In the genomic region with DNA sequence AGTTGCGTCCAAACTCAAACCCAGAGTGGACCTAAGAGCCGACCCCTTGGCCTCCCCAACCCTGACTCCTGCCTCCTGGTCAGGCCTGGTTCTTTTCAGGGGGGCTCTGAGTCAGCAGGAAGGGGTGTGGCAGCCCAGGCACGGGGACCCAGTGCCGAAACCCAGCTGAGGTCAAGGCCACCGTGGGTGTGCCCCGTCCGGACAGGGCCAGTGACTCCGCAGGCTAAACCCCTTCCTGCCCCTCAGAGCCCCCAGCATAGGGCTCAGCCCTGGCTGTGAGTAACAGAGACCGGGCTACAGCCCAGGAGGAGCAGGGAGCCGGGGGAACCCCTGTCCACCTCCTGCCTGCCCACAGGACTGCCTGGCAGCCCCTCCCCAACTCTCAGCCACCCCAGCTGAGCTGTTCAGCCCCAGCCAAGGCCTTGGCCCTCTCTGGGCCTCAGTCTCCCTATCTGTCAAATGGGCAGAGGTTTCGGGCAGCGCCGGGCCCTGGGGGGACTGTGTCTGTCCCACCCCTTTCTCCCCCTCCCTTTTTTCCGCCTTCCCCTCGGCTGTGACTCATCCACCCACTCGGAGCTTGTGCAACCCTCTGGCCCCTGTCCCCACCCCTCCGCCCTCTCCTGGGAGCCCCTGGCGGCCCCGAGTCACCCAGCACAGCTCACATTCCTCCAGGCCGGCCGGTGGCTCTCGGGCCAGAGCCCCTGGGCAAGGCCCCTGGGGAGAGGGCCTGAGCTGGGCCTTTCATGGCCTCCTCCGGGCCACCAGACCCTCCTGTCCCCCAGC, we compare ENCODE assay signal across 8 cellular contexts. TPM values are rescaled to one million over a fixed set of nuclear protein-coding genes. Genes with fewer than 3 reads are reported as not detected.
A peak's percentile ranks its signal among the peaks of the same experiment; 100 is the strongest.
DNase-seq lines count a peak whose midpoint lies in the region; ATAC-seq and TF ChIP-seq lines count a peak whose summit lies in the region.

No MANE protein-coding gene starts in this region.

- POLR2A ChIA-PET in AG04449 (lab: Yijun Ruan, JAX), result interaction anchor here (0.6 to 1.0 kb wide), 4 partner anchors 25 to 89 kb away, joined by 3 to 4 read pairs (median 3); no protein-coding TSS in a partner anchor

- TF ChIP-seq CTCF in AG04449 (IDR thresholded peaks at IDR 0.05; ENCODE audit: insufficient read depth, low read length, missing control alignments), result peak; percentile 1
- peak; percentile 29 for TF ChIP-seq CTCF in cardiac muscle cell (IDR thresholded peaks at IDR 0.05; ENCODE audit: low read depth, low read length)
- TF ChIP-seq CTCF in retinal pigment epithelial cell (conservative IDR thresholded peaks at IDR 0.05; ENCODE audit: low read depth, low read length), result peak; percentile 42

- DNase-seq in AG04449 (ENCODE audit: low read depth, low spot score), result no peak
- DNase-seq in activated naive CD4-positive, alpha-beta T cell treated with anti-CD3 and anti-CD28 coated beads, Interleukin-2, amount 50 U/mL, for 16 hours, result peak; percentile 50
- DNase-seq in cardiac muscle cell (ENCODE audit: low read depth in 1 of 2, low spot score in 1 of 2), result peak in 1 of 2 donors; percentile 89
- peak; percentile 69 for DNase-seq in retinal pigment epithelial cell (ENCODE audit: low read depth)
- no peak for DNase-seq in DMS53 treated with DMSO at 0.1 percent for 48 hours (lab: John Stamatoyannopoulos, UW; ENCODE audit: unreplicated experiment)
- DNase-seq in NCI-H1092 (lab: John Stamatoyannopoulos, UW), result no peak

- no peaks in the 10 kb centered on the region for H3K9me3 ChIP-seq in cardiac muscle cell (ENCODE audit: low read depth)

- no peak for TF ChIP-seq EP300 in Ishikawa (IDR thresholded peaks at IDR 0.05; ENCODE audit: borderline replicate concordance)

- no peak for TF ChIP-seq RAD21 in Ishikawa (IDR thresholded peaks at IDR 0.05; ENCODE audit: low read depth)

- CTCF ChIA-PET in AG04449 (lab: Yijun Ruan, JAX), result interaction anchor here (2.6 kb wide), 1 partner anchor 70 kb away, joined by 7 read pairs; no protein-coding TSS in a partner anchor

- H3K36me3 ChIP-seq in cardiac muscle cell, result peaks cover 14% of the 10 kb centered on the region

- peak overlapping the region; percentile 73 for H3K27ac ChIP-seq in cardiac muscle cell

- no peaks in the 10 kb centered on the region for H3K4me1 ChIP-seq in cardiac muscle cell (ENCODE audit: low read depth)

- no peaks in the 10 kb centered on the region for H3K27me3 ChIP-seq in cardiac muscle cell

- H3K4me3 ChIP-seq in AG04449 (ENCODE audit: low read depth, low read length) (peak overlapping the region; percentile 6; the same call in 1 of the 2 replicates), cardiac muscle cell (no peak overlapping the region), retinal pigment epithelial cell (ENCODE audit: low read length) (no peak overlapping the region)

- no peak for ATAC-seq in GM21526 (IDR thresholded peaks at IDR 0.05; ENCODE audit: low FRiP score, unreplicated experiment)

TF ChIP-seq in Ishikawa, 13 proteins besides CTCF, POLR2A, EP300 and RAD21:
- TF ChIP-seq CEBPB (IDR thresholded peaks at IDR 0.05) (peak; percentile 69; the same call in 1 of the 2 replicates), EGR1 (IDR thresholded peaks at IDR 0.05) (peak; percentile 57; the same call in 1 of the 2 replicates), CREB1 (IDR thresholded peaks at IDR 0.05; ENCODE audit: low read depth) (no peak)

RNA-seq across cellular contexts. Expression of gene ZBTB7A, which starts 8.6 kb away (rescaled TPM):
- total RNA-seq in cardiac muscle cell, result 14.6 and 20.5 TPM in 2 replicates
- 17.2 and 18.6 TPM in 2 replicates for polyA plus RNA-seq in cardiac muscle cell

RNA-seq across cellular contexts. Expression of gene PIAS4, which starts 50.6 kb away (rescaled TPM):
- 32.6 and 35.4 TPM in 2 replicates for total RNA-seq in cardiac muscle cell
- polyA plus RNA-seq in cardiac muscle cell, result 9.6 and 11.3 TPM in 2 replicates

Comparison
In these comparisons a context has a peak if more than half of its experiments do, and no peak if none do; other contexts are left out.
1. DNase-seq: peak in activated naive CD4-positive, alpha-beta T cell treated with anti-CD3 and anti-CD28 coated beads, Interleukin-2, amount 50 U/mL, for 16 hours (single experiment) and retinal pigment epithelial cell (single experiment); none in AG04449 (single experiment), DMS53 treated with DMSO at 0.1 percent for 48 hours (single experiment) and NCI-H1092 (single experiment).
2. Peak in every context shown above with its lines, with median percentiles within 50 percentile points of each other: CTCF ChIP-seq.